Comparison of ENCODE assay signal across 8 cellular contexts in genomic region chr17:8630802-8631553, GRCh38. TPM values are rescaled to one million over a fixed set of nuclear protein-coding genes. Genes with fewer than 3 reads are reported as not detected.
DNase-seq lines count a peak whose midpoint lies in the region; ATAC-seq and TF ChIP-seq lines count a peak whose summit lies in the region.

No MANE protein-coding gene starts in this region.

- no peak overlapping the region for H3K27ac Mint-ChIP-seq in activated CD4-positive, alpha-beta memory T cell treated with anti-CD3 and anti-CD28 coated beads for 36 hours

- WGBS in right lobe of liver (ENCODE audit: insufficient coverage, low coverage, low lambda C conversion rate, missing lambda C conversion rate) = under 1% methylated on average over 26 of the region's 85 CpGs

- H3K27ac ChIP-seq in duodenal mucosa (ENCODE audit: low read depth, low read length) = peak overlapping the region; percentile 78
- peak overlapping the region; percentile 70 to 85 (median 83) for H3K27ac ChIP-seq in right lobe of liver

- peak; percentile 39 for TF ChIP-seq POLR2A in right lobe of liver (IDR thresholded peaks at IDR 0.05)

- H3K9me3 ChIP-seq in duodenal mucosa (ENCODE audit: control insufficient read depth in 1 of 2, low read length in 2 of 2) (no peaks in the 10 kb centered on the region), right lobe of liver (no peaks in the 10 kb centered on the region)

- no peaks in the 10 kb centered on the region for H3K9me3 Mint-ChIP-seq in activated CD4-positive, alpha-beta memory T cell treated with anti-CD3 and anti-CD28 coated beads for 36 hours

- H3K4me1 Mint-ChIP-seq in activated CD4-positive, alpha-beta memory T cell treated with anti-CD3 and anti-CD28 coated beads for 36 hours (ENCODE audit: low read depth) = peaks cover 7% of the 10 kb centered on the region

- CTCF ChIA-PET in activated CD4-positive, alpha-beta memory T cell treated with anti-CD3 and anti-CD28 coated beads for 36 hours (lab: Charles Lee) = interaction anchor here (0.8 to 1.6 kb wide), 6 partner anchors 114 to 367 kb away, joined by 3 to 5 read pairs (median 4); partner anchors contain the start of gene NDEL1

- H3K4me1 ChIP-seq in duodenal mucosa (ENCODE audit: control insufficient read depth in 1 of 2, insufficient read depth in 2 of 2, low read length in 2 of 2) = peaks cover 0 to 9% of the 10 kb centered on the region in 2 donors
- peaks cover 0 to 10% (median 0%) of the 10 kb centered on the region in 4 donors for H3K4me1 ChIP-seq in right lobe of liver

- peak in 3 of 4 donors; percentile 28 to 38 (median 38) for TF ChIP-seq CTCF in right lobe of liver (IDR thresholded peaks at IDR 0.05)

- peak overlapping the region; percentile 95 for H3K4me3 Mint-ChIP-seq in activated CD4-positive, alpha-beta memory T cell treated with anti-CD3 and anti-CD28 coated beads for 36 hours

- ATAC-seq in GM19328 (IDR thresholded peaks at IDR 0.05; ENCODE audit: unreplicated experiment) (peak; percentile 96), HG03469 (IDR thresholded peaks at IDR 0.05; ENCODE audit: unreplicated experiment) (peak; percentile 80), right lobe of liver (peak; percentile 93 to 97 (median 94))

- POLR2A ChIA-PET in activated CD4-positive, alpha-beta memory T cell treated with anti-CD3 and anti-CD28 coated beads for 36 hours (lab: Charles Lee) = interaction anchor here (0.6 to 1.0 kb wide), 4 partner anchors 14 to 298 kb away, joined by 3 to 4 read pairs (median 3); partner anchors contain the start of gene NDEL1

- H3K9ac ChIP-seq in duodenal mucosa (ENCODE audit: low read depth in 1 of 2, low read length in 2 of 2) = peak overlapping the region; percentile 51 to 58

- H3K36me3 Mint-ChIP-seq in activated CD4-positive, alpha-beta memory T cell treated with anti-CD3 and anti-CD28 coated beads for 36 hours = peaks cover 1% of the 10 kb centered on the region

- peak; percentile 99 for DNase-seq in Ammon's horn (ENCODE audit: low spot score)
- DNase-seq in NCI-H526 (lab: John Stamatoyannopoulos, UW) = peak; percentile 97 to 99
- peak; percentile 96 for DNase-seq in activated CD4-positive, alpha-beta memory T cell treated with anti-CD3 and anti-CD28 coated beads for 36 hours
- DNase-seq in right lobe of liver = peak; percentile 98 to 99 (median 99)
- DNase-seq in stimulated activated CD4-positive, alpha-beta T cell treated with anti-CD3 and anti-CD28 coated beads, Interleukin-4, amount 100 ng/mL, for 24 hours = peak; percentile 91

- H3K4me3 ChIP-seq in duodenal mucosa (ENCODE audit: low read depth in 1 of 2, low read length in 2 of 2) = peak overlapping the region; percentile 67 to 74
- H3K4me3 ChIP-seq in right lobe of liver = peak overlapping the region; percentile 72 to 74 (median 73)

- peaks cover 34% of the 10 kb centered on the region for H3K27me3 Mint-ChIP-seq in activated CD4-positive, alpha-beta memory T cell treated with anti-CD3 and anti-CD28 coated beads for 36 hours

- H3K36me3 ChIP-seq in duodenal mucosa (ENCODE audit: control insufficient read depth in 1 of 2, insufficient read depth in 2 of 2, low read length in 2 of 2) = no peaks in the 10 kb centered on the region
- H3K36me3 ChIP-seq in right lobe of liver = no peaks in the 10 kb centered on the region

- intact Hi-C loops in activated CD4-positive, alpha-beta memory T cell treated with anti-CD3 and anti-CD28 coated beads for 36 hours (cut with micrococcal nuclease) = loop anchor here (1.0 to 2.0 kb wide), 2 partner anchors 196 to 248 kb away; partner anchors contain the start of genes NDEL1 and RPL26
- intact Hi-C loops in right lobe of liver (cut with DNase I) = no loop called here

- peaks cover 27 to 41% of the 10 kb centered on the region in 2 donors for H3K27me3 ChIP-seq in duodenal mucosa (ENCODE audit: control insufficient read depth in 1 of 2, insufficient read depth in 2 of 2, low read length in 2 of 2)
- no peaks in the 10 kb centered on the region for H3K27me3 ChIP-seq in right lobe of liver

RNA-seq across cellular contexts. Expression of gene MYH10, which starts 0.5 kb away (rescaled TPM):
- 10 to 100 TPM; 15.6 to 20.6 TPM for total RNA-seq in activated CD4-positive, alpha-beta memory T cell treated with anti-CD3 and anti-CD28 coated beads for 36 hours
- 10 to 100 TPM; 19.8 to 32.9 (median 24.3) TPM for total RNA-seq in right lobe of liver

Comparison
In these comparisons a context has a peak if more than half of its experiments do, and no peak if none do; other contexts are left out.
1. Peak in every context shown above with its lines: DNase-seq, ATAC-seq, H3K4me3 ChIP-seq and H3K27ac ChIP-seq.